In genomic region chr2:180705122-180705521, GRCh38 we compare ENCODE assay signal across 21 cellular contexts.
DNase-seq lines count a peak whose midpoint lies in the region; ATAC-seq, FAIRE-seq and TF ChIP-seq lines count a peak whose summit lies in the region.
"Had no signal": no experiment of that assay in that cellular context is flagged by ENCODE, and none has a peak within 500 bp of the region (broad histone marks: within the 10 kb centered on the region; RNA-seq: fewer than 3 reads in every experiment).

No MANE protein-coding gene starts in this region.

- CTCF ChIA-PET in PC-3 (lab: Charles Lee): no interaction called here

- no peaks in the 10 kb centered on the region for H3K79me2 ChIP-seq in GM23248 (ENCODE audit: insufficient read depth)
- H3K79me2 ChIP-seq in PC-3 (ENCODE audit: low read length): peaks cover 7% of the 10 kb centered on the region
- no peaks in the 10 kb centered on the region for H3K79me2 ChIP-seq in keratinocyte (ENCODE audit: control insufficient read depth, insufficient read depth, low read length)

- no peaks in the 10 kb centered on the region for H3K9me3 ChIP-seq in GM23248 (ENCODE audit: low read depth)
- H3K9me3 ChIP-seq in PC-3 (ENCODE audit: low read length): no peaks in the 10 kb centered on the region
- H3K9me3 ChIP-seq in keratinocyte (ENCODE audit: control insufficient read depth, low read depth, low read length): no peaks in the 10 kb centered on the region
- H3K9me3 ChIP-seq: uterus had no signal

- POLR2A ChIA-PET in PC-3 (lab: Charles Lee; ENCODE audit: unreplicated experiment): no interaction called here

- ATAC-seq in PC-3: no peak; the same call in 1 of the 2 replicates
- no peak for ATAC-seq in activated T-cell treated with anti-CD3 and anti-CD28 coated beads, Interleukin-2, amount 50 U/mL, for 72 hours (replicated peaks in 1 of 2)
- no peak for ATAC-seq in left lobe of liver
- ATAC-seq: naive thymus-derived CD8-positive, alpha-beta T cell had no signal

- H3K9ac ChIP-seq in GM23248: peak overlapping the region; percentile 24; the same call in 1 of the 2 replicates
- H3K9ac ChIP-seq in PC-3 (ENCODE audit: low read length): no peak overlapping the region
- no peak overlapping the region for H3K9ac ChIP-seq in keratinocyte (ENCODE audit: control insufficient read depth, extremely low read depth, insufficient read depth, low read length)

- in situ Hi-C loops in GM23248 (cut with MboI) (no loop called here), brain microvascular endothelial cell (cut with HindIII; ENCODE audit: low pct_ligation_motif_present, low sequenced_read_pairs) (no loop called here)

- H4K20me1 ChIP-seq in GM23248 (ENCODE audit: insufficient read depth) (no peaks in the 10 kb centered on the region), PC-3 (ENCODE audit: low read length) (no peaks in the 10 kb centered on the region), keratinocyte (ENCODE audit: control insufficient read depth, extremely low read depth, insufficient read depth, low read length) (no peaks in the 10 kb centered on the region)

- H3K4me2 ChIP-seq in GM23248 (ENCODE audit: unreplicated experiment): peak overlapping the region; percentile 26
- 0 out of 2 replicates have a peak overlapping the region, but pooled peaks have one; percentile 9 for H3K4me2 ChIP-seq in PC-3 (ENCODE audit: low read length)
- H3K4me2 ChIP-seq in keratinocyte (ENCODE audit: control insufficient read depth, extremely low read depth, insufficient read depth, low read depth, low read length): no peak overlapping the region

- H3K36me3 ChIP-seq in GM23248 (ENCODE audit: low read depth) (no peaks in the 10 kb centered on the region), PC-3 (ENCODE audit: low read depth, low read length) (no peaks in the 10 kb centered on the region), brain microvascular endothelial cell (replicated peaks) (no peaks in the 10 kb centered on the region), keratinocyte (ENCODE audit: control insufficient read depth in 2 of 2, extremely low read depth in 1 of 2, insufficient read depth in 2 of 2, low read length in 2 of 2) (no peaks in the 10 kb centered on the region)
- H3K36me3 ChIP-seq: uterus had no signal

- H3K27ac Mint-ChIP-seq in activated T-cell treated with anti-CD3 and anti-CD28 coated beads, Interleukin-2, amount 50 U/mL, for 72 hours: no peak overlapping the region
- H3K27ac Mint-ChIP-seq: naive thymus-derived CD8-positive, alpha-beta T cell had no signal

- no peaks in the 10 kb centered on the region for H3K36me3 Mint-ChIP-seq in activated T-cell treated with anti-CD3 and anti-CD28 coated beads, Interleukin-2, amount 50 U/mL, for 72 hours (ENCODE audit: insufficient read depth in 2 of 2)
- H3K36me3 Mint-ChIP-seq: naive thymus-derived CD8-positive, alpha-beta T cell had no signal

- H3K4me3 Mint-ChIP-seq in activated T-cell treated with anti-CD3 and anti-CD28 coated beads, Interleukin-2, amount 50 U/mL, for 72 hours: no peak overlapping the region
- H3K4me3 Mint-ChIP-seq: naive thymus-derived CD8-positive, alpha-beta T cell had no signal

- H3K4me3 ChIP-seq in GM23248: no peak overlapping the region
- H3K4me3 ChIP-seq in PC-3 (ENCODE audit: low read length): no peak overlapping the region
- H3K4me3 ChIP-seq in brain microvascular endothelial cell (ENCODE audit: low read depth, low read length): no peak overlapping the region
- H3K4me3 ChIP-seq in keratinocyte (ENCODE audit: control insufficient read depth in 2 of 3, extremely low read depth in 1 of 3, insufficient read depth in 2 of 3, low read depth in 1 of 3, low read length in 3 of 3): no peak overlapping the region
- H3K4me3 ChIP-seq: uterus had no signal

- H2AFZ ChIP-seq in GM23248 (peak overlapping the region; percentile 41), PC-3 (ENCODE audit: low read length) (no peak overlapping the region), keratinocyte (ENCODE audit: control insufficient read depth, low read length) (no peak overlapping the region)

- no peaks in the 10 kb centered on the region for H3K9me1 ChIP-seq in keratinocyte (ENCODE audit: control insufficient read depth, extremely low read depth, insufficient read depth, low read length)

- H3K27ac ChIP-seq in GM23248 (peak overlapping the region; percentile 58), PC-3 (ENCODE audit: low read length) (peak overlapping the region; percentile 33), brain microvascular endothelial cell (peak overlapping the region; percentile 40), keratinocyte (ENCODE audit: control insufficient read depth, insufficient read depth, low read length) (no peak overlapping the region)
- H3K27ac ChIP-seq: uterus had no signal

- intact Hi-C loops in PC-3 (cut with micrococcal nuclease): no loop called here

- dilution Hi-C loops in keratinocyte (cut with MboI; ENCODE audit: extremely low pct_ligation_motif_present, low sequenced_read_pairs): no loop called here

- peaks cover 26% of the 10 kb centered on the region for H3F3A ChIP-seq in GM23248 (ENCODE audit: insufficient read depth)
- no peaks in the 10 kb centered on the region for H3F3A ChIP-seq in PC-3 (ENCODE audit: low read length, unreplicated experiment)

- peak; percentile 75 for FAIRE-seq in keratinocyte (lab: Jason Lieb, UNC)
- FAIRE-seq: small intestine had no signal

- H3K9me2 ChIP-seq in GM23248 (ENCODE audit: insufficient read depth): no peaks in the 10 kb centered on the region; the same call in 1 of the 2 replicates
- H3K9me2 ChIP-seq in PC-3 (replicated peaks; ENCODE audit: low read length): no peaks in the 10 kb centered on the region

- DNase-seq in GM23248: peak; percentile 67
- DNase-seq in PC-3: peak; percentile 53
- no peak for DNase-seq in brain microvascular endothelial cell
- no peak for DNase-seq in keratinocyte (ENCODE audit: low read depth, low spot score)
- no peak for DNase-seq in activated T-cell treated with anti-CD3 and anti-CD28 coated beads, Interleukin-2, amount 50 U/mL, for 72 hours
- DNase-seq in NCI-H2171 treated with DMSO at 0.1 percent for 48 hours (lab: John Stamatoyannopoulos, UW): no peak
- no peak for DNase-seq in stimulated activated CD4-positive, alpha-beta T cell treated with anti-CD3 and anti-CD28 coated beads, Interleukin-4, amount 100 ng/mL, for 24 hours
- no peak for DNase-seq in left lobe of liver (ENCODE audit: low spot score)
- DNase-seq: activated CD4-positive, alpha-beta T cell treated with anti-CD3 and anti-CD28 coated beads, Interleukin-2, amount 50 U/mL, for 1 hour; activated naive CD4-positive, alpha-beta T cell; cortex of kidney; head of caudate nucleus; naive thymus-derived CD8-positive, alpha-beta T cell; NCI-H1092 treated with DMSO at 0.1 percent for 48 hours; NCI-H82; posterior cingulate gyrus; RPMI8226; small intestine; substantia nigra; SW 1271; uterus had no signal

- H3K4me1 Mint-ChIP-seq in activated T-cell treated with anti-CD3 and anti-CD28 coated beads, Interleukin-2, amount 50 U/mL, for 72 hours (ENCODE audit: low read depth): no peaks in the 10 kb centered on the region
- H3K4me1 Mint-ChIP-seq: naive thymus-derived CD8-positive, alpha-beta T cell had no signal

- H3K27me3 ChIP-seq in GM23248 (replicated peaks; ENCODE audit: insufficient read depth): no peaks in the 10 kb centered on the region
- H3K27me3 ChIP-seq in PC-3 (ENCODE audit: low read length): no peaks in the 10 kb centered on the region
- no peaks in the 10 kb centered on the region for H3K27me3 ChIP-seq in brain microvascular endothelial cell (replicated peaks)
- H3K27me3 ChIP-seq in keratinocyte (ENCODE audit: control insufficient read depth, extremely low read depth, insufficient read depth, low read length): no peaks in the 10 kb centered on the region
- H3K27me3 ChIP-seq: uterus had no signal

- H3K4me1 ChIP-seq in GM23248 (ENCODE audit: insufficient read depth) (peaks cover 45% of the 10 kb centered on the region), PC-3 (ENCODE audit: insufficient read depth, low read length) (peaks cover 44% of the 10 kb centered on the region), keratinocyte (ENCODE audit: control insufficient read depth, extremely low read depth, insufficient read depth, low read length) (peaks cover 20% of the 10 kb centered on the region)
- H3K4me1 ChIP-seq: uterus had no signal

- no peaks in the 10 kb centered on the region for H3K9me3 Mint-ChIP-seq in activated T-cell treated with anti-CD3 and anti-CD28 coated beads, Interleukin-2, amount 50 U/mL, for 72 hours

- peaks cover 7% of the 10 kb centered on the region for H3K27me3 Mint-ChIP-seq in activated T-cell treated with anti-CD3 and anti-CD28 coated beads, Interleukin-2, amount 50 U/mL, for 72 hours (ENCODE audit: low read depth)

- no TSS peak for BruUV-seq in PC-3 (replicated peaks; lab: Mats Ljungman, UMichigan)

- no peak for TF ChIP-seq CTCF in PC-3 (conservative IDR thresholded peaks at IDR 0.05; ENCODE audit: low read depth, low read length)
- no peak for TF ChIP-seq CTCF in brain microvascular endothelial cell (IDR thresholded peaks at IDR 0.05; ENCODE audit: low read depth, low read length, missing control alignments)
- no peak for TF ChIP-seq CTCF in keratinocyte (optimal IDR thresholded peaks at IDR 0.05 in 1 of 3, IDR thresholded peaks at IDR 0.05 in 1 of 3, conservative IDR thresholded peaks at IDR 0.05 in 1 of 3; ENCODE audit: extremely low read depth in 1 of 3, insufficient read depth in 2 of 3, low read length in 3 of 3)

Comparison
In these comparisons a context has a peak if more than half of its experiments do, and no peak if none do; other contexts are left out.
1. DNase-seq: peak in GM23248 (single experiment) and PC-3 (single experiment); none in brain microvascular endothelial cell (single experiment), keratinocyte (single experiment), activated T-cell treated with anti-CD3 and anti-CD28 coated beads, Interleukin-2, amount 50 U/mL, for 72 hours (0 of 2), NCI-H2171 treated with DMSO at 0.1 percent for 48 hours (single experiment), stimulated activated CD4-positive, alpha-beta T cell treated with anti-CD3 and anti-CD28 coated beads, Interleukin-4, amount 100 ng/mL, for 24 hours (single experiment) and left lobe of liver (single experiment).